1 cellular context compared by ENCODE assay signal in the genomic region with DNA sequence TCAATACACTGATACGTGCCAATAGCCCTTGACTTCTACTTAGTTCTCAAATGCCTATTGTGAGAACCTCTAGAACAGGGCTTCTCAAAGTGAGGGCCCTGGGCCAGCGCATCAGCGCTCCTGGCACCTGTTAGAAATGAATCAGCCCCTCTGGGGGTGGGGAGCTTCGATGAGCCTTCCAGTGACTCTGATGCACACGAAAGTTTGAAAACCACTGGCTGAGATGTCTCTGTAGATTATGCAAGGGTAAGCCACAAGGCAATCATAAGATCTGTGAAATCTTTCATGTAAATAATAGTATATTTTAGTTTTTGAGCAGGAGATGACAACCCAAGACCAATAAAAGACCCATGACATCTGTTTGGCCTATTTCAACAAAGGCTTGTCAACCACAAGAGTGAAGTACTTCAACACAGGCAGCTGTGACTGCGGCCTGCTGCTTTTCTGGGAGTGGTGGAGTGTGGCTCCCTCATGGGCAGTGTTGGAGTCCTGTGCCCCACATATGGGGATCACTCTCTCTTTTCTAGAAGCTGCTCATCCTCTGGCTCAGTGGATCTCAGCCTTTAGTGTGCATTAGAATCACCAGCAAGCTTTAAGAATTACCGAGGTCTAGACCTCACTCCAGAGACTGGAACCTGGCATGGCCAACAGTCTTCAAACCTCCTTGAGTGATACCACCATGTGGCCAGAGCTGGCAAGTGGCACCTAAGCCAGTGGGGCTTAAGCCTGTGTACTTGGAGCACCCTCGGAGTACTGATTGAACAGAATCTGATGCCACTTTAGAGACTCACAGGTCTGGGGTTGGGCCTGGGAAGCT.
TF ChIP-seq lines count a peak whose summit lies in the region.

No MANE protein-coding gene starts in this region.

TF ChIP-seq in HCT116, 20 proteins besides CTCF, POLR2A, EP300 and RAD21:
- TF ChIP-seq YY1 (IDR thresholded peaks at IDR 0.05; ENCODE audit: extremely low read depth, insufficient replicate concordance, low read depth, low read length) (no peak), ZNF274 (IDR thresholded peaks at IDR 0.05; ENCODE audit: low read depth, low read length) (no peak), SRF (IDR thresholded peaks at IDR 0.05; ENCODE audit: low read depth) (no peak), CEBPB (IDR thresholded peaks at IDR 0.05; ENCODE audit: low read depth) (no peak), EGR1 (IDR thresholded peaks at IDR 0.05; ENCODE audit: low read depth) (no peak), EZH2phosphoT487 (IDR thresholded peaks at IDR 0.05; ENCODE audit: borderline replicate concordance) (no peak), FOSL1 (IDR thresholded peaks at IDR 0.05; ENCODE audit: low read depth) (no peak), TCF7L2 (IDR thresholded peaks at IDR 0.05; ENCODE audit: borderline replicate concordance, extremely low read depth, insufficient read depth, insufficient read length) (no peak), EZH2 (IDR thresholded peaks at IDR 0.05) (no peak), ZFX (IDR thresholded peaks at IDR 0.05) (no peak)
- TF ChIP-seq, protein P1, sequence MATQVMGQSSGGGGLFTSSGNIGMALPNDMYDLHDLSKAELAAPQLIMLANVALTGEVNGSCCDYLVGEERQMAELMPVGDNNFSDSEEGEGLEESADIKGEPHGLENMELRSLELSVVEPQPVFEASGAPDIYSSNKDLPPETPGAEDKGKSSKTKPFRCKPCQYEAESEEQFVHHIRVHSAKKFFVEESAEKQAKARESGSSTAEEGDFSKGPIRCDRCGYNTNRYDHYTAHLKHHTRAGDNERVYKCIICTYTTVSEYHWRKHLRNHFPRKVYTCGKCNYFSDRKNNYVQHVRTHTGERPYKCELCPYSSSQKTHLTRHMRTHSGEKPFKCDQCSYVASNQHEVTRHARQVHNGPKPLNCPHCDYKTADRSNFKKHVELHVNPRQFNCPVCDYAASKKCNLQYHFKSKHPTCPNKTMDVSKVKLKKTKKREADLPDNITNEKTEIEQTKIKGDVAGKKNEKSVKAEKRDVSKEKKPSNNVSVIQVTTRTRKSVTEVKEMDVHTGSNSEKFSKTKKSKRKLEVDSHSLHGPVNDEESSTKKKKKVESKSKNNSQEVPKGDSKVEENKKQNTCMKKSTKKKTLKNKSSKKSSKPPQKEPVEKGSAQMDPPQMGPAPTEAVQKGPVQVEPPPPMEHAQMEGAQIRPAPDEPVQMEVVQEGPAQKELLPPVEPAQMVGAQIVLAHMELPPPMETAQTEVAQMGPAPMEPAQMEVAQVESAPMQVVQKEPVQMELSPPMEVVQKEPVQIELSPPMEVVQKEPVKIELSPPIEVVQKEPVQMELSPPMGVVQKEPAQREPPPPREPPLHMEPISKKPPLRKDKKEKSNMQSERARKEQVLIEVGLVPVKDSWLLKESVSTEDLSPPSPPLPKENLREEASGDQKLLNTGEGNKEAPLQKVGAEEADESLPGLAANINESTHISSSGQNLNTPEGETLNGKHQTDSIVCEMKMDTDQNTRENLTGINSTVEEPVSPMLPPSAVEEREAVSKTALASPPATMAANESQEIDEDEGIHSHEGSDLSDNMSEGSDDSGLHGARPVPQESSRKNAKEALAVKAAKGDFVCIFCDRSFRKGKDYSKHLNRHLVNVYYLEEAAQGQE (IDR thresholded peaks at IDR 0.05; ENCODE audit: low read depth), result no peak
